2 cellular contexts compared by ENCODE assay signal in the genomic region with DNA sequence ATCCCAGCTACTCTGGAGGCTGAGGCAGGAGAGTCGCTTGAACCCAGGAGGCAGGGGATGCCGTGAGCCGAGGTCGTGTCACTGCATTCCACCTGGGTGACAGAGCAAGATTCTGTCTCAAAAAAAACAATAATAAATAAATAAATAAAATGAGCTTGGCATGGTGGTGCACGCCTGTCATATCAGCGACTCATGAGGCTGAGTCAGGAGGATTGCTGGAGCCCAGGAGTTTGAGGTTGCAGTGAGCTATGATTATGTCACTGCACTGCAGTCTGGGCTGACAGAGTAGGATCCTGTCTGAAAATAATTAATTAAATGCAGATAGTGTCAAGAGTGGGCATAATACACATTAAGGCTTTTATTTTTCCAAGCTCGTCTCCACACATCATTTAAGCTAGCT.
TF ChIP-seq lines count a peak whose summit lies in the region.

No MANE protein-coding gene starts in this region.

TF ChIP-seq in HEK293, 187 proteins besides CTCF, POLR2A, EP300 and RAD21:
- TF ChIP-seq, protein P1, sequence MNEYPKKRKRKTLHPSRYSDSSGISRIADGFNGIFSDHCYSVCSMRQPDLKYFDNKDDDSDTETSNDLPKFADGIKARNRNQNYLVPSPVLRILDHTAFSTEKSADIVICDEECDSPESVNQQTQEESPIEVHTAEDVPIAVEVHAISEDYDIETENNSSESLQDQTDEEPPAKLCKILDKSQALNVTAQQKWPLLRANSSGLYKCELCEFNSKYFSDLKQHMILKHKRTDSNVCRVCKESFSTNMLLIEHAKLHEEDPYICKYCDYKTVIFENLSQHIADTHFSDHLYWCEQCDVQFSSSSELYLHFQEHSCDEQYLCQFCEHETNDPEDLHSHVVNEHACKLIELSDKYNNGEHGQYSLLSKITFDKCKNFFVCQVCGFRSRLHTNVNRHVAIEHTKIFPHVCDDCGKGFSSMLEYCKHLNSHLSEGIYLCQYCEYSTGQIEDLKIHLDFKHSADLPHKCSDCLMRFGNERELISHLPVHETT (tag by site-specific recombination; IDR thresholded peaks at IDR 0.05) = peak; percentile 52; the same call in 1 of the 2 replicates
- TF ChIP-seq ZNF311 (tag by site-specific recombination; IDR thresholded peaks at IDR 0.05; ENCODE audit: borderline replicate concordance) = no peak
- peak; percentile 40 for TF ChIP-seq ZNF629 (tag by site-specific recombination; IDR thresholded peaks at IDR 0.05)
- no peak for TF ChIP-seq ZNF530 (tag by site-specific recombination; IDR thresholded peaks at IDR 0.05; ENCODE audit: low read depth)
- TF ChIP-seq, protein P2, sequence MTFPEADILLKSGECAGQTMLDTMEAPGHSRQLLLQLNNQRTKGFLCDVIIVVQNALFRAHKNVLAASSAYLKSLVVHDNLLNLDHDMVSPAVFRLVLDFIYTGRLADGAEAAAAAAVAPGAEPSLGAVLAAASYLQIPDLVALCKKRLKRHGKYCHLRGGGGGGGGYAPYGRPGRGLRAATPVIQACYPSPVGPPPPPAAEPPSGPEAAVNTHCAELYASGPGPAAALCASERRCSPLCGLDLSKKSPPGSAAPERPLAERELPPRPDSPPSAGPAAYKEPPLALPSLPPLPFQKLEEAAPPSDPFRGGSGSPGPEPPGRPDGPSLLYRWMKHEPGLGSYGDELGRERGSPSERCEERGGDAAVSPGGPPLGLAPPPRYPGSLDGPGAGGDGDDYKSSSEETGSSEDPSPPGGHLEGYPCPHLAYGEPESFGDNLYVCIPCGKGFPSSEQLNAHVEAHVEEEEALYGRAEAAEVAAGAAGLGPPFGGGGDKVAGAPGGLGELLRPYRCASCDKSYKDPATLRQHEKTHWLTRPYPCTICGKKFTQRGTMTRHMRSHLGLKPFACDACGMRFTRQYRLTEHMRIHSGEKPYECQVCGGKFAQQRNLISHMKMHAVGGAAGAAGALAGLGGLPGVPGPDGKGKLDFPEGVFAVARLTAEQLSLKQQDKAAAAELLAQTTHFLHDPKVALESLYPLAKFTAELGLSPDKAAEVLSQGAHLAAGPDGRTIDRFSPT (tag by site-specific recombination; IDR thresholded peaks at IDR 0.05) = peak; percentile 56; the same call in 1 of the 2 replicates
- TF ChIP-seq, protein P3, sequence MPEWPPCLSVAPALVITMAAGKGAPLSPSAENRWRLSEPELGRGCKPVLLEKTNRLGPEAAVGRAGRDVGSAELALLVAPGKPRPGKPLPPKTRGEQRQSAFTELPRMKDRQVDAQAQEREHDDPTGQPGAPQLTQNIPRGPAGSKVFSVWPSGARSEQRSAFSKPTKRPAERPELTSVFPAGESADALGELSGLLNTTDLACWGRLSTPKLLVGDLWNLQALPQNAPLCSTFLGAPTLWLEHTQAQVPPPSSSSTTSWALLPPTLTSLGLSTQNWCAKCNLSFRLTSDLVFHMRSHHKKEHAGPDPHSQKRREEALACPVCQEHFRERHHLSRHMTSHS (tag by site-specific recombination; IDR thresholded peaks at IDR 0.05) = no peak

TF ChIP-seq in SK-N-SH, 30 proteins besides CTCF, POLR2A, EP300 and RAD21 (continued from another document):
- TF ChIP-seq FOSL2 (IDR thresholded peaks at IDR 0.05; ENCODE audit: borderline replicate concordance, low read depth) (peak; percentile 34; the same call in 1 of the 2 replicates), TAF1 (IDR thresholded peaks at IDR 0.05; ENCODE audit: borderline replicate concordance, low read depth, low read length) (no peak), CHD2 (IDR thresholded peaks at IDR 0.05; ENCODE audit: low read length, partially characterized antibody) (no peak), YY1 (IDR thresholded peaks at IDR 0.05; ENCODE audit: low read depth) (no peak)
- TF ChIP-seq, protein P4, sequence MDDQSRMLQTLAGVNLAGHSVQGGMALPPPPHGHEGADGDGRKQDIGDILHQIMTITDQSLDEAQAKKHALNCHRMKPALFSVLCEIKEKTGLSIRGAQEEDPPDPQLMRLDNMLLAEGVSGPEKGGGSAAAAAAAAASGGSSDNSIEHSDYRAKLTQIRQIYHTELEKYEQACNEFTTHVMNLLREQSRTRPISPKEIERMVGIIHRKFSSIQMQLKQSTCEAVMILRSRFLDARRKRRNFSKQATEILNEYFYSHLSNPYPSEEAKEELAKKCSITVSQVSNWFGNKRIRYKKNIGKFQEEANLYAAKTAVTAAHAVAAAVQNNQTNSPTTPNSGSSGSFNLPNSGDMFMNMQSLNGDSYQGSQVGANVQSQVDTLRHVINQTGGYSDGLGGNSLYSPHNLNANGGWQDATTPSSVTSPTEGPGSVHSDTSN (IDR thresholded peaks at IDR 0.05) = peak; percentile 35
TF ChIP-seq in SK-N-SH: peak in this region for 3.
